ENCODE assay signal across 8 cellular contexts in the genomic region with DNA sequence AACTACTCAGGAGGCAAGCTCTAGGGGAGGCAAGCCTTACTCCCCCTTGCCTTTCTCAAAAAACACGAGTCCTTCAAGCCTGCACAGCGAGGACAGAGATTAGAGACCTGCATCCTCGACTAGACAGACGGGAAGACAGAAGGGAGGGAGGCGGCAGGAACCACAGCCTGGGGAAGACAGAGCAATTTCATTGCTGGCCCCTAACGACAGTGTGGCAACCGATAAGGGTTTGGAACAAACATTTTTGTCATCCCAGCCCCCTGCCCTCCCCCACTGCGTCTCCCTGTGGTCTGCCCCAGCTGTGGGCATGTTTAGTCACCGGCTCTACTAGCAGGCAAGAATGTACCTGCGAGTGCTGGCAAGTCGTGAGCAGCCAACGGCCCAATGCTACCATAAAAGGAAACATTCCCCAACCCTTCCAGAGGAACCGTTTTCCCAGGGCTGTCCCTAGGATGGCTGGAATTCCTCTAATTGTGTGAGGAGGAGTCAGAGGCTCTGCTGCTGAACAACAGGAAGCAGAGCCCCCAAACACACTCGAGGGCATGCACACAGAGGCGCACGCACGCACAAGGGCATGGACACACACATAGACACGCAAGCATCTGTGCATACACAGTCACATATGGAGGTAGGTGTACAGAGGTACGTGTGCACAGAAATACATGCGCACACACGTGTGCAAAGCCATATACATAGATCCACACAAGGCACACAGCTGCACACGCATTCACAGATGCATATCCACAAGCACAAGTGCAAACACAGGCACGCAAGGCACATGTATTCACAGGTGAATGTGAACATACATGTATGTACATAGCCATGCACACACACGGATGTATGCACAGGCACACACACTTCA. TPM values are rescaled to one million over a fixed set of nuclear protein-coding genes. Genes with fewer than 3 reads are reported as not detected.
A peak's percentile ranks its signal among the peaks of the same experiment; 100 is the strongest.
DNase-seq lines count a peak whose midpoint lies in the region; ATAC-seq and TF ChIP-seq lines count a peak whose summit lies in the region.

No MANE protein-coding gene starts in this region.

- H3K27ac Mint-ChIP-seq in natural killer cell, result peak overlapping the region; percentile 98 to 100

- H3K4me3 Mint-ChIP-seq in natural killer cell, result peak overlapping the region; percentile 91

- peaks cover 79 to 80% of the 10 kb centered on the region in 2 donors for H3K4me1 Mint-ChIP-seq in natural killer cell

- TF ChIP-seq CTCF in GM06990 (IDR thresholded peaks at IDR 0.05; ENCODE audit: insufficient read depth, low read length, poor library complexity, severe bottlenecking) (no peak), epithelial cell of proximal tubule (conservative IDR thresholded peaks at IDR 0.05; ENCODE audit: low read depth, low read length) (no peak), natural killer cell (IDR thresholded peaks at IDR 0.05) (no peak)

- no peaks in the 10 kb centered on the region for H3K27me3 Mint-ChIP-seq in natural killer cell (ENCODE audit: low read depth in 2 of 2)

- intact Hi-C loops in natural killer cell (cut with micrococcal nuclease), result loop anchor here (1.0 to 2.0 kb wide), 2 partner anchors 125 to 141 kb away; no protein-coding TSS in a partner anchor

- no peaks in the 10 kb centered on the region for H3K36me3 Mint-ChIP-seq in natural killer cell

- H3K27me3 ChIP-seq in GM06990 (replicated peaks; ENCODE audit: control insufficient read depth, insufficient read depth, low read length), result no peaks in the 10 kb centered on the region

- ATAC-seq in natural killer cell (peak; percentile 7 to 27 (median 19)), GM18909 (IDR thresholded peaks at IDR 0.05; ENCODE audit: poor library complexity, unreplicated experiment) (no peak)
- peak; percentile 63 for ATAC-seq in stimulated activated naive CD8-positive, alpha-beta T cell treated with anti-CD3 and anti-CD28 coated beads, Interleukin-15, Interleukin-2, amounts not matched to agents 100 U/mL and 50 U/mL, for 24 hours

- no peaks in the 10 kb centered on the region for H3K9me3 Mint-ChIP-seq in natural killer cell

- DNase-seq in GM06990 (ENCODE audit: extremely low read depth, insufficient read length) (no peak), NOMO-1 treated with DMSO at 0.1 percent for 48 hours (lab: John Stamatoyannopoulos, UW; ENCODE audit: unreplicated experiment) (peak; percentile 48), activated T-cell treated with anti-CD3 and anti-CD28 coated beads for 1 hour (ENCODE audit: low read depth) (peak; percentile 78), epithelial cell of proximal tubule (ENCODE audit: low read depth) (peak; percentile 94), natural killer cell (peak; percentile 62), middle frontal gyrus (ENCODE audit: extremely low spot score, low spot score) (no peak)
- peak; percentile 90 for DNase-seq in stimulated activated naive CD8-positive, alpha-beta T cell treated with anti-CD3 and anti-CD28 coated beads, Interleukin-15, Interleukin-2, amounts not matched to agents 100 U/mL and 50 U/mL, for 24 hours

- H3K4me3 ChIP-seq in GM06990 (replicated peaks; ENCODE audit: low read depth, low read length) (peak overlapping the region; percentile 34), epithelial cell of proximal tubule (ENCODE audit: low read depth, low read length) (peak overlapping the region; percentile 12)

- H3K36me3 ChIP-seq in GM06990 (ENCODE audit: control insufficient read depth, insufficient read depth, low read length), result peaks cover 40% of the 10 kb centered on the region

RNA-seq across cellular contexts. Expression of a gene that starts 58.3 kb away (rescaled TPM):
- total RNA-seq in epithelial cell of proximal tubule, result 797 and 896 TPM in 2 replicates
- 1,000 to 10,000 TPM in 1 of 3 donors, 100 to 1,000 TPM in 2; 803 to 1,038 (median 808) TPM for total RNA-seq in natural killer cell

Comparison
In these comparisons a context has a peak if more than half of its experiments do, and no peak if none do; other contexts are left out.
1. DNase-seq: peak in NOMO-1 treated with DMSO at 0.1 percent for 48 hours (single experiment), activated T-cell treated with anti-CD3 and anti-CD28 coated beads for 1 hour (single experiment), epithelial cell of proximal tubule (single experiment), natural killer cell (single experiment) and stimulated activated naive CD8-positive, alpha-beta T cell treated with anti-CD3 and anti-CD28 coated beads, Interleukin-15, Interleukin-2, amounts not matched to agents 100 U/mL and 50 U/mL, for 24 hours (single experiment); none in GM06990 (single experiment) and middle frontal gyrus (single experiment).